Comparison of ENCODE assay signal across 9 cellular contexts in the genomic region with DNA sequence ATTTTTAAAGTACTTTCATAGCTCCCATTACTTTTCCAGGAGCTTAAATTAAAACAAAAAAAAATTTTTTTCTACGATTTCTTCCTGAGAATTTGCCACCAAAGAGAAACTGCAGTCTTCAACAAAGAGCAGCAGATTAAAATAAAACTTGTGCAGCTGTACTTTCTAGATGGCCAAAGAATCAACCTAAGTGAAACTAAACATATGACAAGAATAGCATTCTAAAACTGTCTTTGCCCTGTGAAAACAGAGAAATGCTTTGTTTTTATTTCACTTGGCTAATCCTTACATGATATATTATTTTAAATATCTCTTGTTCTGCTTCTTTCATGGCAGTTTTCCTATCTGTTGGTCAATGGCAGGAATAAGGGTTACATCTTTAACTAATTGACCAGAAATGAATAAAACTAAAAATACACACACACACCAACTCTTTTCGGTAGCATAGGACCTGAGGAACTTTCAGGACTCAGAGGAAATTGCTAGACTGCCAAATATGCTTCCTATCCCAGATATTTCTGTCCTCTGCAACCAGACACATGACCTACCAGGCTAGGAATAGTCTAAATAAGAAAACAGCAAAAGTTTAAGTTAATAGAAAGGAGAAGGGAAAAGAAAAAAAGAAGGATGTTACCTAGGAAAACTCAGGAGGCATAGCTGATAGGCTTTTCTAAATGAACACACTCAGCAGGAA.
DNase-seq lines count a peak whose midpoint lies in the region; ATAC-seq lines count a peak whose summit lies in the region.
"Had no signal": no experiment of that assay in that cellular context is flagged by ENCODE, and none has a peak within 500 bp of the region (broad histone marks: within the 10 kb centered on the region; RNA-seq: fewer than 3 reads in every experiment).

No MANE protein-coding gene starts in this region.

- ATAC-seq in GM19438 (IDR thresholded peaks at IDR 0.05; ENCODE audit: low read depth, unreplicated experiment) = peak; percentile 47
- ATAC-seq in HG03280 (IDR thresholded peaks at IDR 0.05; ENCODE audit: unreplicated experiment) = peak; percentile 55
- no peak for ATAC-seq in HG03457 (IDR thresholded peaks at IDR 0.05; ENCODE audit: unreplicated experiment)
- ATAC-seq in HG02571 (IDR thresholded peaks at IDR 0.05; ENCODE audit: unreplicated experiment) = no peak
- ATAC-seq: activated T-helper 17 cell treated with anti-CD3 and anti-CD28 coated beads, Interleukin-2, amount 50 U/mL, for 72 hours had no signal

- H3K36me3 ChIP-seq in endocrine pancreas (ENCODE audit: control insufficient read depth, insufficient read depth, low read length) (no peaks in the 10 kb centered on the region), subcutaneous abdominal adipose tissue (ENCODE audit: control insufficient read depth in 5 of 5, insufficient read depth in 5 of 5, low read length in 5 of 5) (no peaks in the 10 kb centered on the region)

- no peaks in the 10 kb centered on the region for H3K27me3 ChIP-seq in endocrine pancreas (ENCODE audit: control insufficient read depth, insufficient read depth, low read length)
- no peaks in the 10 kb centered on the region for H3K27me3 ChIP-seq in subcutaneous abdominal adipose tissue (ENCODE audit: control insufficient read depth in 5 of 5, insufficient read depth in 4 of 5, low read length in 5 of 5)

- H3K4me1 ChIP-seq in endocrine pancreas (ENCODE audit: control insufficient read depth, insufficient read depth, low read length) (peaks cover 5% of the 10 kb centered on the region), subcutaneous abdominal adipose tissue (ENCODE audit: control insufficient read depth in 5 of 5, insufficient read depth in 5 of 5, low read length in 5 of 5) (peaks cover 2 to 28% (median 13%) of the 10 kb centered on the region in 5 donors)

- in situ Hi-C loops in ACHN (cut with HindIII; ENCODE audit: low pct_ligation_motif_present, low pct_unique_long_range_greater_than_20kb, low sequenced_read_pairs) = no loop called here

- H3K4me3 ChIP-seq in endocrine pancreas (ENCODE audit: control insufficient read depth, insufficient read depth, low read length) = peak overlapping the region; percentile 52
- H3K4me3 ChIP-seq in subcutaneous abdominal adipose tissue (ENCODE audit: low read depth in 1 of 5, low read length in 5 of 5) = peak overlapping the region in 3 of 5 donors; percentile 12 to 36 (median 22)

- H3K9me3 ChIP-seq in endocrine pancreas (ENCODE audit: control insufficient read depth, low read length) = no peaks in the 10 kb centered on the region
- H3K9me3 ChIP-seq in subcutaneous abdominal adipose tissue (ENCODE audit: control insufficient read depth in 5 of 5, low read length in 5 of 5) = peaks cover 0 to 5% (median 0%) of the 10 kb centered on the region in 5 donors

- H3K9ac ChIP-seq in endocrine pancreas (ENCODE audit: control insufficient read depth, insufficient read depth, low read length) (no peak overlapping the region), subcutaneous abdominal adipose tissue (ENCODE audit: low read length in 5 of 5) (peak overlapping the region in 4 of 5 donors; percentile 35 to 58 (median 56))

- DNase-seq in HT-29 (ENCODE audit: low spot score) (no peak), ACHN (no peak)

- H3K27ac ChIP-seq in subcutaneous abdominal adipose tissue (ENCODE audit: low read depth, low read length) = peak overlapping the region; percentile 26

Comparison
In these comparisons a context has a peak if more than half of its experiments do, and no peak if none do; other contexts are left out.
1. ATAC-seq: peak in GM19438 (single experiment) and HG03280 (single experiment); none in HG03457 (single experiment) and HG02571 (single experiment).